In the genomic region with DNA sequence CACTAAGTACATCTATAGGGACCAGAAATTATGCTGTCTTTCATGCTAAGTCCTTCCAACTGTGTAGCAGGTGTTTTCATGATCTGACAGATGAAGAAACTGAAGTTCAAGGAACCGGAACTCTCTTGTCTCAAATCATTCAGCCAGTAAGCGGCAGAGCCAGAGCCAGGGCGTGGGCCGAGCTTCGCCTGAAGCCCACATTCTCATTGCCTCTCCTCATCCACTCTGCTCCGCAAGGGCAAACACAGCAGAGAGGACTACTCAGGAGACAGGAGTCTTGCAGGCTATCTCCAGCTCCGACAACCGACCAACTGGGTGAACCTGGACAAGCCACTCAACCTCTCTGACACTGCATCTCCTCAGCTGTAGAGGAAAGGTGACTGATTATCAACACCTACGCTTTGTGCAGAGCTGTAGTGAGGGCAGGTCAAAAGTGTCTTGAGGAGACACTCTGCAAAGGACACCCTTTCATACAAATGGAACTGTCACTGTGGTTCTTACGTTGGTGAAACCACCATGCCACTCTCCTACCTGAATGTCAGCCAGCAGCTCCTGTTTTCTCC, we compare ENCODE assay signal across 8 cellular contexts.
A peak's percentile ranks its signal among the peaks of the same experiment; 100 is the strongest.
DNase-seq lines count a peak whose midpoint lies in the region; ATAC-seq and TF ChIP-seq lines count a peak whose summit lies in the region.

No MANE protein-coding gene starts in this region.

- peak overlapping the region; percentile 65 for H3K4me3 Mint-ChIP-seq in activated T-helper 17 cell treated with anti-CD3 and anti-CD28 coated beads, Interleukin-2, amount 50 U/mL, for 72 hours

- H3K4me3 ChIP-seq in heart right ventricle (no peak overlapping the region), upper lobe of left lung (no peak overlapping the region), sigmoid colon (no peak overlapping the region), hepatocyte (no peak overlapping the region)

- H3K4me1 ChIP-seq in heart right ventricle: peaks cover 0 to 55% (median 31%) of the 10 kb centered on the region in 9 donors
- H3K4me1 ChIP-seq in upper lobe of left lung: peaks cover 23 to 52% (median 28%) of the 10 kb centered on the region in 4 donors
- H3K4me1 ChIP-seq in sigmoid colon: peaks cover 0 to 35% (median 10%) of the 10 kb centered on the region in 4 donors
- peaks cover 4% of the 10 kb centered on the region for H3K4me1 ChIP-seq in hepatocyte (ENCODE audit: insufficient read depth)

- peaks cover 49% of the 10 kb centered on the region for H4K20me1 ChIP-seq in hepatocyte (ENCODE audit: insufficient read depth, poor library complexity, severe bottlenecking)

- peaks cover 71% of the 10 kb centered on the region for H3K79me2 ChIP-seq in hepatocyte

- TF ChIP-seq CTCF in heart right ventricle (IDR thresholded peaks at IDR 0.05): no peak
- TF ChIP-seq CTCF in upper lobe of left lung (IDR thresholded peaks at IDR 0.05): no peak
- no peak for TF ChIP-seq CTCF in sigmoid colon (IDR thresholded peaks at IDR 0.05)
- TF ChIP-seq CTCF in hepatocyte (IDR thresholded peaks at IDR 0.05; ENCODE audit: poor library complexity): no peak

- no peaks in the 10 kb centered on the region for H3K9me3 Mint-ChIP-seq in activated T-helper 17 cell treated with anti-CD3 and anti-CD28 coated beads, Interleukin-2, amount 50 U/mL, for 72 hours

- DNase-seq in heart right ventricle (no peak), Right ventricle myocardium inferior (ENCODE audit: missing footprints) (no peak), upper lobe of left lung (peak; percentile 10 to 39), sigmoid colon (no peak), NCI-H2196 (lab: John Stamatoyannopoulos, UW; ENCODE audit: unreplicated experiment) (no peak), hepatocyte (ENCODE audit: low spot score) (no peak)

- peaks cover 71% of the 10 kb centered on the region for H3K36me3 Mint-ChIP-seq in activated T-helper 17 cell treated with anti-CD3 and anti-CD28 coated beads, Interleukin-2, amount 50 U/mL, for 72 hours (ENCODE audit: low read depth)

- peak overlapping the region; percentile 75 for H3K27ac Mint-ChIP-seq in activated T-helper 17 cell treated with anti-CD3 and anti-CD28 coated beads, Interleukin-2, amount 50 U/mL, for 72 hours

- H3K36me3 ChIP-seq in heart right ventricle (peaks cover 0 to 59% (median 0%) of the 10 kb centered on the region in 9 donors), upper lobe of left lung (peaks cover 0 to 45% (median 20%) of the 10 kb centered on the region in 4 donors), sigmoid colon (peaks cover 0 to 21% (median 6%) of the 10 kb centered on the region in 4 donors), hepatocyte (replicated peaks; ENCODE audit: insufficient read depth, low read depth) (no peaks in the 10 kb centered on the region)

- H3K9me2 ChIP-seq in hepatocyte (replicated peaks; ENCODE audit: insufficient read depth): no peaks in the 10 kb centered on the region

- no peaks in the 10 kb centered on the region for H3K27me3 ChIP-seq in heart right ventricle
- H3K27me3 ChIP-seq in upper lobe of left lung: no peaks in the 10 kb centered on the region
- no peaks in the 10 kb centered on the region for H3K27me3 ChIP-seq in sigmoid colon
- H3K27me3 ChIP-seq in hepatocyte: no peaks in the 10 kb centered on the region

- intact Hi-C loops in heart right ventricle (cut with DNase I): loop anchor here in 8 of 10 donors (2.0 to 10.0 kb wide), 5 partner anchors 38 to 214 kb away; no protein-coding TSS in a partner anchor
- intact Hi-C loops in Right ventricle myocardium inferior (cut with DNase I): loop anchor here (2.0 to 5.0 kb wide), 2 partner anchors 38 to 212 kb away; no protein-coding TSS in a partner anchor
- intact Hi-C loops in sigmoid colon (cut with DNase I): loop anchor here (5.0 kb wide), 1 partner anchor 38 kb away; no protein-coding TSS in a partner anchor

- H3K27me3 Mint-ChIP-seq in activated T-helper 17 cell treated with anti-CD3 and anti-CD28 coated beads, Interleukin-2, amount 50 U/mL, for 72 hours: no peaks in the 10 kb centered on the region

- no peak overlapping the region for H2AFZ ChIP-seq in hepatocyte

- TF ChIP-seq EP300 in upper lobe of left lung (IDR thresholded peaks at IDR 0.05): no peak
- no peak for TF ChIP-seq EP300 in sigmoid colon (IDR thresholded peaks at IDR 0.05)

- 81 to 87% methylated on average over 10 of the region's 10 CpGs for WGBS in heart right ventricle, 2 donors
- 68 to 80% methylated on average over 7 to 10 of the region's 10 CpGs for WGBS in upper lobe of left lung, 2 donors
- 73 to 92% methylated on average over 10 of the region's 10 CpGs for WGBS in sigmoid colon, 2 donors
- 94% methylated on average over 10 of the region's 10 CpGs for WGBS in hepatocyte (ENCODE audit: low lambda C conversion rate, missing lambda C conversion rate)

- peak overlapping the region in 2 of 10 donors; percentile 9 to 38 for H3K27ac ChIP-seq in heart right ventricle
- peak overlapping the region; percentile 7 to 44 (median 28) for H3K27ac ChIP-seq in upper lobe of left lung
- peak overlapping the region in 1 of 4 donors; percentile 11 for H3K27ac ChIP-seq in sigmoid colon
- H3K27ac ChIP-seq in hepatocyte: no peak overlapping the region

- H3K4me1 Mint-ChIP-seq in activated T-helper 17 cell treated with anti-CD3 and anti-CD28 coated beads, Interleukin-2, amount 50 U/mL, for 72 hours: peaks cover 39% of the 10 kb centered on the region

- no peak overlapping the region for H3K4me2 ChIP-seq in hepatocyte

- no peak for TF ChIP-seq POLR2A in upper lobe of left lung (IDR thresholded peaks at IDR 0.05)
- TF ChIP-seq POLR2A in sigmoid colon (IDR thresholded peaks at IDR 0.05): no peak

- ATAC-seq in heart right ventricle (peak in 5 of 8 donors; percentile 9 to 21 (median 20)), Right ventricle myocardium inferior (no peak), HG02885 (IDR thresholded peaks at IDR 0.05; ENCODE audit: poor library complexity, unreplicated experiment) (peak; percentile 45), upper lobe of left lung (ENCODE audit: low FRiP score in 2 of 2) (peak; percentile 43 to 87)
- ATAC-seq in activated T-helper 17 cell treated with anti-CD3 and anti-CD28 coated beads, Interleukin-2, amount 50 U/mL, for 72 hours (replicated peaks): peak; percentile 80

- H3K9me3 ChIP-seq in heart right ventricle: no peaks in the 10 kb centered on the region
- H3K9me3 ChIP-seq in upper lobe of left lung: no peaks in the 10 kb centered on the region
- no peaks in the 10 kb centered on the region for H3K9me3 ChIP-seq in sigmoid colon
- H3K9me3 ChIP-seq in hepatocyte (ENCODE audit: low read depth): no peaks in the 10 kb centered on the region

Comparison
In these comparisons a context has a peak if more than half of its experiments do, and no peak if none do; other contexts are left out.
1. DNase-seq: peak in upper lobe of left lung (2 of 2); none in heart right ventricle (0 of 2), Right ventricle myocardium inferior (single experiment), sigmoid colon (single experiment), NCI-H2196 (single experiment) and hepatocyte (single experiment).